Comparison of ENCODE assay signal across 8 cellular contexts in genomic region chr14:103121846-103122577, GRCh38. TPM values are rescaled to one million over a fixed set of nuclear protein-coding genes. Genes with fewer than 3 reads are reported as not detected.
A peak's percentile ranks its signal among the peaks of the same experiment; 100 is the strongest.
DNase-seq lines count a peak whose midpoint lies in the region; ATAC-seq, FAIRE-seq and TF ChIP-seq lines count a peak whose summit lies in the region.

No MANE protein-coding gene starts in this region.

- H3K36me3 ChIP-seq in GM23338 (ENCODE audit: insufficient read depth) (no peaks in the 10 kb centered on the region), astrocyte (ENCODE audit: insufficient read depth, low read length) (no peaks in the 10 kb centered on the region)

- H3K4me3 ChIP-seq in GM23338, result peak overlapping the region; percentile 55
- H3K4me3 ChIP-seq in astrocyte (ENCODE audit: insufficient read depth, low read depth, low read length), result no peak overlapping the region

- H3K27me3 ChIP-seq in GM23338 (ENCODE audit: insufficient read depth) (peaks cover 53% of the 10 kb centered on the region), astrocyte (ENCODE audit: insufficient read depth, low read length) (no peaks in the 10 kb centered on the region)

- H3K4me3 Mint-ChIP-seq in GM23338, result peak overlapping the region; percentile 64
- no peak overlapping the region for H3K4me3 Mint-ChIP-seq in astrocyte (ENCODE audit: unreplicated experiment)
- peak overlapping the region; percentile 35 to 44 for H3K4me3 Mint-ChIP-seq in stimulated activated naive CD8-positive, alpha-beta T cell treated with anti-CD3 and anti-CD28 coated beads, Interleukin-15, amount 100 ng/mL, for 72 hours

- H3K27me3 Mint-ChIP-seq in GM23338 (ENCODE audit: insufficient read depth, low read depth, poor library complexity) (peaks cover 30% of the 10 kb centered on the region), astrocyte (ENCODE audit: low read depth, unreplicated experiment) (peaks cover 13% of the 10 kb centered on the region)
- peaks cover 49% of the 10 kb centered on the region for H3K27me3 Mint-ChIP-seq in stimulated activated naive CD8-positive, alpha-beta T cell treated with anti-CD3 and anti-CD28 coated beads, Interleukin-15, amount 100 ng/mL, for 72 hours

- H3K4me1 Mint-ChIP-seq in GM23338 (peaks cover 16% of the 10 kb centered on the region), astrocyte (ENCODE audit: low read depth, unreplicated experiment) (peaks cover 4% of the 10 kb centered on the region)
- peaks cover 13% of the 10 kb centered on the region for H3K4me1 Mint-ChIP-seq in stimulated activated naive CD8-positive, alpha-beta T cell treated with anti-CD3 and anti-CD28 coated beads, Interleukin-15, amount 100 ng/mL, for 72 hours

- no peak for FAIRE-seq in astrocyte (lab: Jason Lieb, UNC)

- peak overlapping the region; percentile 97 for H2AFZ ChIP-seq in GM23338
- peak overlapping the region; percentile 23 for H2AFZ ChIP-seq in astrocyte (ENCODE audit: low read depth, low read length)

- H3K9ac ChIP-seq in astrocyte (ENCODE audit: low read length), result no peak overlapping the region

- no peaks in the 10 kb centered on the region for H3K9me2 ChIP-seq in GM23338 (ENCODE audit: insufficient read depth)

- DNase-seq in GM23338 (ENCODE audit: low spot score) (peak; percentile 74), NCI-H2196 (lab: John Stamatoyannopoulos, UW; ENCODE audit: unreplicated experiment) (peak; percentile 75), astrocyte (ENCODE audit: low read depth) (peak; percentile 66), islet precursor cell (peak; percentile 77)
- no peak for DNase-seq in stimulated activated naive CD8-positive, alpha-beta T cell treated with anti-CD3 and anti-CD28 coated beads, Interleukin-15, amount 100 ng/mL, for 72 hours
- no peak for DNase-seq in activated naive CD4-positive, alpha-beta T cell treated with Interleukin-2 at 50 U/mL for 16 hours

- TF ChIP-seq CTCF in GM23338 (conservative IDR thresholded peaks at IDR 0.05; ENCODE audit: low read depth in 2 of 2), result no peak
- TF ChIP-seq CTCF in astrocyte (IDR thresholded peaks at IDR 0.05; ENCODE audit: insufficient read depth, low read depth, low read length), result no peak

- H3K9me3 Mint-ChIP-seq in GM23338 (no peaks in the 10 kb centered on the region), astrocyte (ENCODE audit: unreplicated experiment) (no peaks in the 10 kb centered on the region)
- H3K9me3 Mint-ChIP-seq in stimulated activated naive CD8-positive, alpha-beta T cell treated with anti-CD3 and anti-CD28 coated beads, Interleukin-15, amount 100 ng/mL, for 72 hours, result no peaks in the 10 kb centered on the region

- H3K27ac ChIP-seq in GM23338 (ENCODE audit: low read depth), result peak overlapping the region; percentile 69; the same call in 1 of the 2 replicates
- no peak overlapping the region for H3K27ac ChIP-seq in astrocyte (ENCODE audit: low read depth, low read length)

- H3K4me1 ChIP-seq in GM23338 (ENCODE audit: insufficient read depth) (peaks cover 15% of the 10 kb centered on the region; the same call in 1 of the 2 replicates), astrocyte (ENCODE audit: insufficient read depth, low read length) (peaks cover 25% of the 10 kb centered on the region)

- H3K27ac Mint-ChIP-seq in GM23338, result no peak overlapping the region
- no peak overlapping the region for H3K27ac Mint-ChIP-seq in astrocyte (ENCODE audit: unreplicated experiment)
- H3K27ac Mint-ChIP-seq in stimulated activated naive CD8-positive, alpha-beta T cell treated with anti-CD3 and anti-CD28 coated beads, Interleukin-15, amount 100 ng/mL, for 72 hours, result no peak overlapping the region

- H3F3A ChIP-seq in GM23338 (replicated peaks; ENCODE audit: low read depth), result no peaks in the 10 kb centered on the region; the same call in 1 of the 2 replicates

- H3K36me3 Mint-ChIP-seq in GM23338 (ENCODE audit: low read depth) (peaks cover 2% of the 10 kb centered on the region; the same call in 1 of the 3 replicates), astrocyte (ENCODE audit: low read depth, unreplicated experiment) (peaks cover 2% of the 10 kb centered on the region)

- no peaks in the 10 kb centered on the region for H3K9me3 ChIP-seq in astrocyte (ENCODE audit: insufficient read depth, low read depth, low read length)

- peak overlapping the region; percentile 89 for H3K4me2 ChIP-seq in GM23338
- peak overlapping the region; percentile 80 for H3K4me2 ChIP-seq in astrocyte (ENCODE audit: low read length)

- ATAC-seq in GM23338, result peak; percentile 14
- no peak for ATAC-seq in stimulated activated naive CD8-positive, alpha-beta T cell treated with anti-CD3 and anti-CD28 coated beads, Interleukin-15, amount 100 ng/mL, for 72 hours
- no peak for ATAC-seq in GM21381 (IDR thresholded peaks at IDR 0.05; ENCODE audit: unreplicated experiment)
- ATAC-seq in GM21717 (IDR thresholded peaks at IDR 0.05; ENCODE audit: unreplicated experiment), result no peak

- H4K20me1 ChIP-seq in GM23338 (replicated peaks; ENCODE audit: insufficient read depth) (no peaks in the 10 kb centered on the region; the same call in 1 of the 2 replicates), astrocyte (ENCODE audit: insufficient read depth, low read length) (peaks cover 29% of the 10 kb centered on the region)

- H3K79me2 ChIP-seq in GM23338 (replicated peaks; ENCODE audit: insufficient read depth) (no peaks in the 10 kb centered on the region), astrocyte (ENCODE audit: insufficient read depth, low read length) (no peaks in the 10 kb centered on the region)

TF ChIP-seq in GM23338, 12 proteins besides CTCF, POLR2A, EP300 and RAD21:
- TF ChIP-seq ZNF331 (CRISPR knock-in tag; IDR thresholded peaks at IDR 0.05; ENCODE audit: low read depth), result no peak
- TF ChIP-seq POLR2AphosphoS5 (IDR thresholded peaks at IDR 0.05; ENCODE audit: low read depth), result no peak
- TF ChIP-seq REST (IDR thresholded peaks at IDR 0.05; ENCODE audit: unreplicated experiment), result no peak
- TF ChIP-seq EZH2 (IDR thresholded peaks at IDR 0.05; ENCODE audit: low read depth, unreplicated experiment), result peak; percentile 29
- no peak for TF ChIP-seq NANOG (IDR thresholded peaks at IDR 0.05; ENCODE audit: borderline replicate concordance)

RNA-seq across cellular contexts. Expression of gene TNFAIP2, which starts 1.2 kb away (rescaled TPM):
- 9.8 and 14.1 TPM in 2 replicates for total RNA-seq in GM23338 (2014; rRNA removed; shearing (Covaris generic))
- polyA plus RNA-seq in GM23338 (2016; fragmentation: Nextera tagmentation; extraction: Ambion mirVana), result 9.9 and 10.1 TPM in 2 replicates
- total RNA-seq in astrocyte, result 24.9 and 29.5 TPM in 2 replicates

RNA-seq across cellular contexts. Expression of gene EXOC3L4, which starts 27.5 kb away (rescaled TPM):
- not detected in 2 replicates for total RNA-seq in GM23338 (2014; rRNA removed; shearing (Covaris generic))
- not detected in 2 replicates for polyA plus RNA-seq in GM23338 (2016; fragmentation: Nextera tagmentation; extraction: Ambion mirVana)
- not detected in 2 replicates for total RNA-seq in astrocyte

RNA-seq across cellular contexts. Expression of gene LBHD2, which starts 38.0 kb away (rescaled TPM):
- not detected in 2 replicates for total RNA-seq in GM23338 (2014; rRNA removed; shearing (Covaris generic))
- polyA plus RNA-seq in GM23338 (2016; fragmentation: Nextera tagmentation; extraction: Ambion mirVana), result not detected in 2 replicates
- not detected in 2 replicates for total RNA-seq in astrocyte

Comparison
In these comparisons a context has a peak if more than half of its experiments do, and no peak if none do; other contexts are left out.
1. DNase-seq: peak in GM23338 (single experiment), NCI-H2196 (single experiment), astrocyte (single experiment) and islet precursor cell (single experiment); none in stimulated activated naive CD8-positive, alpha-beta T cell treated with anti-CD3 and anti-CD28 coated beads, Interleukin-15, amount 100 ng/mL, for 72 hours (0 of 2) and activated naive CD4-positive, alpha-beta T cell treated with Interleukin-2 at 50 U/mL for 16 hours (single experiment).